15 cellular contexts compared by ENCODE assay signal in the genomic region with DNA sequence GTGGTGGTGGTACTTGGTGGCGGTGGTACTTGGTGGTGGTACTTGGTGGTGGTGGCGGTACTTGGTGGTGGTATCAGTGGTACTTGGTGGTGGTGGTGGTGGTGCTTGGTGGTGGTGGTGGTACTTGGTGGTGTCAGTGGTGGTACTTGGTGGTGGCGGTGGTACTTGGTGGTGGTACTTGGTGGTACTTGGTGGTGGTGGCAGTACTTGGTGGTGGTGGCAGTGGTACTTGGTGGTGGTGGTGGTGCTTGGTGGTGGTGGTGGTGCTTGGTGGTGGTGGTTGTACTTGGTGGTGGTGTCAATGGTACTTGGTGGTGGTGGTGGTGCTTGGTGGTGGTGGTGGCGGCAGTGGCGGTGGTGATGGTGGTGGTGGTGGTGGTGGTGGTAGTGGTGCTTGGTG. TPM values are rescaled to one million over a fixed set of nuclear protein-coding genes. Genes with fewer than 3 reads are reported as not detected.
DNase-seq lines count a peak whose midpoint lies in the region; ATAC-seq, FAIRE-seq and TF ChIP-seq lines count a peak whose summit lies in the region.
"Had no signal": no experiment of that assay in that cellular context is flagged by ENCODE, and none has a peak within 500 bp of the region (broad histone marks: within the 10 kb centered on the region; RNA-seq: fewer than 3 reads in every experiment).

No MANE protein-coding gene starts in this region.

- no peak overlapping the region for H4K91ac ChIP-seq in mesenchymal stem cell (ENCODE audit: low read length)

- H2BK5ac ChIP-seq in mesenchymal stem cell (ENCODE audit: low read depth, low read length, poor library complexity, severe bottlenecking): no peak overlapping the region

- H3K27me3 ChIP-seq in K562 (ENCODE audit: control insufficient read depth in 2 of 2, insufficient read depth in 2 of 2, low read length in 2 of 2) (no peaks in the 10 kb centered on the region), mesenchymal stem cell (ENCODE audit: control insufficient read depth in 1 of 2, insufficient read depth in 1 of 2, low read length in 2 of 2) (no peaks in the 10 kb centered on the region)
- H3K27me3 ChIP-seq: BLaER1 treated with 17β-estradiol and CSF1 and Interleukin-3, amounts not matched to agents 10 nM and 100 nM had no signal

- FAIRE-seq in GM12892 (lab: Jason Lieb, UNC): peak; percentile 62
- FAIRE-seq in K562 (lab: Jason Lieb, UNC): no peak
- FAIRE-seq: H1 had no signal

- H3K18ac ChIP-seq in mesenchymal stem cell (ENCODE audit: low read depth in 1 of 2, low read length in 2 of 2): no peak overlapping the region

- peaks cover 27% of the 10 kb centered on the region for H3K79me1 ChIP-seq in mesenchymal stem cell (replicated peaks; ENCODE audit: low read length, poor library complexity, severe bottlenecking)

- H3K9ac ChIP-seq in K562 (ENCODE audit: insufficient read depth in 1 of 2, low read depth in 2 of 2, low read length in 2 of 2) (no peak overlapping the region), mesenchymal stem cell (ENCODE audit: low read length) (no peak overlapping the region)
- H3K9ac ChIP-seq: BLaER1 treated with 17β-estradiol and CSF1 and Interleukin-3, amounts not matched to agents 10 nM and 100 nM had no signal

- WGBS in K562 (ENCODE audit: insufficient coverage, low coverage, missing lambda C conversion rate): 70% methylated on average over 3 of the region's 5 CpGs
- WGBS in mesenchymal stem cell: 71% methylated on average over 4 of the region's 5 CpGs

- H2BK120ac ChIP-seq in mesenchymal stem cell (ENCODE audit: low read depth, low read length): no peak overlapping the region

- H4K20me1 ChIP-seq in K562 (replicated peaks; ENCODE audit: control insufficient read depth, insufficient read depth, low read length): no peaks in the 10 kb centered on the region
- H4K20me1 ChIP-seq: BLaER1 treated with 17β-estradiol and CSF1 and Interleukin-3, amounts not matched to agents 10 nM and 100 nM had no signal

- no peaks in the 10 kb centered on the region for H3K27me3 Mint-ChIP-seq in stimulated activated memory B cell treated with anti-CD40 and anti-IgM and Interleukin-4, amounts not matched to agents 10 μg/mL and 1 μg/mL and 100 μg/mL, for 72 hours
- H3K27me3 Mint-ChIP-seq: CD4-positive, CD25-positive, alpha-beta regulatory T cell had no signal

- peak overlapping the region in 1 of 2 experiments; percentile 50 for H3K23ac ChIP-seq in mesenchymal stem cell (ENCODE audit: low read length in 2 of 2)

- H3K36me3 ChIP-seq in K562 (ENCODE audit: control insufficient read depth, insufficient read depth, low read length): peaks cover 3% of the 10 kb centered on the region; the same call in 1 of the 3 replicates
- peaks cover under 1 to 15% of the 10 kb centered on the region in 2 experiments for H3K36me3 ChIP-seq in mesenchymal stem cell (ENCODE audit: control insufficient read depth in 1 of 2, insufficient read depth in 2 of 2, low read depth in 1 of 2, low read length in 2 of 2)
- H3K36me3 ChIP-seq: HAP-1 had no signal

- H3K4ac ChIP-seq in mesenchymal stem cell (ENCODE audit: low read depth in 1 of 2, low read length in 2 of 2): no peak overlapping the region

- H3K36me3 Mint-ChIP-seq in stimulated activated memory B cell treated with anti-CD40 and anti-IgM and Interleukin-4, amounts not matched to agents 10 μg/mL and 1 μg/mL and 100 μg/mL, for 72 hours: peaks cover 42% of the 10 kb centered on the region

- peak overlapping the region in 1 of 2 experiments; percentile 51 for H3K14ac ChIP-seq in mesenchymal stem cell (ENCODE audit: low read length in 2 of 2)

- POLR2A ChIA-PET in K562 (lab: Yijun Ruan, JAX): no interaction called here

- TF ChIP-seq CTCF in K562 (IDR thresholded peaks at IDR 0.05 in 2 of 3, conservative IDR thresholded peaks at IDR 0.05 in 1 of 3; ENCODE audit: insufficient read depth in 2 of 3, low read depth in 1 of 3, low read length in 3 of 3) (no peak), GM20000 (IDR thresholded peaks at IDR 0.05; ENCODE audit: extremely low read depth, missing control alignments) (no peak)

- in situ Hi-C loops in K562 (cut with MboI): no loop called here

- TF ChIP-seq EP300 in K562 (IDR thresholded peaks at IDR 0.05; ENCODE audit: low read length): no peak

- H2AFZ ChIP-seq in K562 (ENCODE audit: low read depth, low read length) (no peak overlapping the region), mesenchymal stem cell (ENCODE audit: low read depth, low read length) (no peak overlapping the region)

- peaks cover 16% of the 10 kb centered on the region for H3K9me3 Mint-ChIP-seq in stimulated activated memory B cell treated with anti-CD40 and anti-IgM and Interleukin-4, amounts not matched to agents 10 μg/mL and 1 μg/mL and 100 μg/mL, for 72 hours

- no TSS peak for BruUV-seq in K562 (replicated peaks; lab: Mats Ljungman, UMichigan)

- TF ChIP-seq POLR2A in GM12892 (IDR thresholded peaks at IDR 0.05; ENCODE audit: low read depth, low read length) (no peak), K562 (conservative IDR thresholded peaks at IDR 0.05) (no peak)

- no peak overlapping the region for H2BK12ac ChIP-seq in mesenchymal stem cell (ENCODE audit: low read length in 2 of 2)

- peaks cover 21% of the 10 kb centered on the region for H3K79me2 ChIP-seq in K562 (ENCODE audit: control insufficient read depth, insufficient read depth, low read length)

- no peak overlapping the region for H3K4me3 ChIP-seq in K562
- no peak overlapping the region for H3K4me3 ChIP-seq in mesenchymal stem cell (ENCODE audit: insufficient read depth in 1 of 2, low read depth in 1 of 2, low read length in 2 of 2)
- H3K4me3 ChIP-seq: BLaER1 treated with 17β-estradiol and CSF1 and Interleukin-3, amounts not matched to agents 10 nM and 100 nM; HAP-1 had no signal

- no peak overlapping the region for H3K4me2 ChIP-seq in K562 (ENCODE audit: insufficient read depth, low read length)
- no peak overlapping the region for H3K4me2 ChIP-seq in mesenchymal stem cell (ENCODE audit: low read length, poor library complexity, severe bottlenecking)

- TF ChIP-seq RAD21 in K562 (CRISPR knock-in tag; conservative IDR thresholded peaks at IDR 0.05 in 1 of 2, IDR thresholded peaks at IDR 0.05 in 1 of 2): no peak

- no peak for ATAC-seq in K562
- ATAC-seq in stimulated activated memory B cell treated with anti-CD40 and anti-IgM and Interleukin-4, amounts not matched to agents 10 μg/mL and 1 μg/mL and 100 μg/mL, for 72 hours: peak; percentile 54

- no peak overlapping the region for H3K27ac ChIP-seq in K562 (ENCODE audit: extremely low read depth, low read depth, low read length)
- H3K27ac ChIP-seq in mesenchymal stem cell (ENCODE audit: low read length, poor library complexity, severe bottlenecking): no peak overlapping the region
- H3K27ac ChIP-seq: BLaER1 treated with 17β-estradiol and CSF1 and Interleukin-3, amounts not matched to agents 10 nM and 100 nM had no signal

- H4K8ac ChIP-seq in mesenchymal stem cell (ENCODE audit: low read length): no peak overlapping the region

- H3K4me1 ChIP-seq in K562 (replicated peaks in 1 of 2; ENCODE audit: control insufficient read depth in 2 of 2, insufficient read depth in 2 of 2, low read length in 2 of 2) (peaks cover 0 to 25% of the 10 kb centered on the region in 2 experiments; a peak in 3 of 5 replicates), mesenchymal stem cell (ENCODE audit: control insufficient read depth, insufficient read depth, low read depth, low read length) (no peaks in the 10 kb centered on the region)
- H3K4me1 ChIP-seq: HAP-1 had no signal

- no peak overlapping the region for H2AK5ac ChIP-seq in mesenchymal stem cell (ENCODE audit: low read length, severe bottlenecking)

- H3K4me1 Mint-ChIP-seq in stimulated activated memory B cell treated with anti-CD40 and anti-IgM and Interleukin-4, amounts not matched to agents 10 μg/mL and 1 μg/mL and 100 μg/mL, for 72 hours: peaks cover 59% of the 10 kb centered on the region

- H3K9me1 ChIP-seq in K562 (ENCODE audit: control insufficient read depth, insufficient read depth, low read length): no peaks in the 10 kb centered on the region

- DNase-seq in GM12892 (ENCODE audit: insufficient read length): no peak
- no peak for DNase-seq in K562 (ENCODE audit: extremely low read depth in 1 of 4, low spot score in 3 of 4)
- peak; percentile 9 for DNase-seq in posterior vena cava (ENCODE audit: low spot score)
- DNase-seq in hypothalamus (lab: John Stamatoyannopoulos, UW): no peak
- DNase-seq in GM20000 (ENCODE audit: low spot score): no peak
- no peak for DNase-seq in mesenchymal stem cell
- DNase-seq: ACHN; Calu3; CD4-positive, CD25-positive, alpha-beta regulatory T cell; DMS 273 treated with DMSO at 0.1 percent for 48 hours; DMS79 had no signal

- no peak overlapping the region for H3K27ac Mint-ChIP-seq in stimulated activated memory B cell treated with anti-CD40 and anti-IgM and Interleukin-4, amounts not matched to agents 10 μg/mL and 1 μg/mL and 100 μg/mL, for 72 hours

- intact Hi-C loops in K562 (cut with micrococcal nuclease) (no loop called here), posterior vena cava (cut with DNase I) (no loop called here)

- H3K9me3 ChIP-seq in K562 (replicated peaks; ENCODE audit: control insufficient read depth, insufficient read depth, low read depth, low read length) (0 out of 2 replicates have a peak, but pooled peaks cover 4% of the 10 kb centered on the region), mesenchymal stem cell (ENCODE audit: control insufficient read depth, low read length) (no peaks in the 10 kb centered on the region)
- H3K9me3 ChIP-seq: HAP-1 had no signal

- no peak overlapping the region for H3K4me3 Mint-ChIP-seq in stimulated activated memory B cell treated with anti-CD40 and anti-IgM and Interleukin-4, amounts not matched to agents 10 μg/mL and 1 μg/mL and 100 μg/mL, for 72 hours
- H3K4me3 Mint-ChIP-seq: CD4-positive, CD25-positive, alpha-beta regulatory T cell had no signal

- H2BK15ac ChIP-seq in mesenchymal stem cell (ENCODE audit: low read depth, poor library complexity, severe bottlenecking): no peak overlapping the region

- CTCF ChIA-PET in K562 (lab: Yijun Ruan, JAX; ENCODE audit: low intra/inter-chr PET ratio): no interaction called here

RNA-seq across cellular contexts. Expression of a gene that starts 20.2 kb away (rescaled TPM):
- 10.2 TPM for polyA plus RNA-seq in GM12892 (2012; ENCODE audit: missing spikeins)
- 36.8 and 53.6 TPM in 2 replicates for total RNA-seq in K562 (2011; cell fraction: chromatin; rRNA removed; ENCODE audit: low replicate concordance)
- 34.5 and 34.7 TPM in 2 replicates for total RNA-seq in K562 (2011; cell fraction: nucleolus; rRNA removed)
- total RNA-seq in K562 (2011; cell fraction: nucleoplasm; rRNA removed): 35.6 and 48.2 TPM in 2 replicates
- 40.1 and 45.0 TPM in 2 replicates for total RNA-seq in K562 (2014; rRNA removed)
- total RNA-seq in K562 (2014; rRNA removed; fragmentation: Illumina TruSeq; extraction: Trizol): 18.4 and 18.6 TPM in 2 replicates
- 20.5 and 20.7 TPM in 2 replicates for total RNA-seq in K562 (2015; rRNA removed; fragmentation: Illumina TruSeq; extraction: Trizol)
- total RNA-seq in K562 (2021): 44.3 and 54.3 TPM in 2 replicates
- polyA plus RNA-seq in K562 (2011; rRNA removed): 38.4 and 40.1 TPM in 2 replicates
- 36.3 and 44.9 TPM in 2 replicates for polyA plus RNA-seq in K562 (2011; cell fraction: cytosol; rRNA removed)
- 78.8 and 89.1 TPM in 2 replicates for polyA plus RNA-seq in K562 (2011; cell fraction: nucleus; rRNA removed)
- polyA plus RNA-seq in K562 (2012): 27.1 and 42.6 TPM in 2 replicates
- polyA plus RNA-seq in K562 (2014; fragmentation: Illumina TruSeq; extraction: Trizol): 32.4 and 42.5 TPM in 2 replicates
- 1 to 10 TPM; 2.6 to 4.1 TPM for polyA plus RNA-seq in K562 (2014; fragmentation: Nextera tagmentation; extraction: Ambion mirVana)
- polyA plus RNA-seq in K562 (2014; rRNA removed): 38.0 and 45.7 TPM in 2 replicates
- 18.9 and 22.0 TPM in 2 replicates for polyA minus RNA-seq in K562 (2011; rRNA and poly(A)+ RNA removed)
- polyA minus RNA-seq in K562 (2011; cell fraction: cytosol; rRNA and poly(A)+ RNA removed): 18.2 and 22.0 TPM in 2 replicates
- polyA minus RNA-seq in K562 (2011; cell fraction: nucleus; rRNA and poly(A)+ RNA removed): 18.6 and 21.1 TPM in 2 replicates
- total RNA-seq in posterior vena cava: 10 to 100 TPM; 15.4 to 21.1 TPM
- 1.9 TPM for polyA plus RNA-seq in mesenchymal stem cell (2013, experiment 1 of 2)
- 1.8 TPM for polyA plus RNA-seq in mesenchymal stem cell (2013, experiment 2 of 2)
